ENCODE assay signal across 24 cellular contexts in genomic region chr5:5135957-5136676, GRCh38. TPM values are rescaled to one million over a fixed set of nuclear protein-coding genes. Genes with fewer than 3 reads are reported as not detected.
A peak's percentile ranks its signal among the peaks of the same experiment; 100 is the strongest.
DNase-seq lines count a peak whose midpoint lies in the region; ATAC-seq, FAIRE-seq and TF ChIP-seq lines count a peak whose summit lies in the region.
"Had no signal": no experiment of that assay in that cellular context is flagged by ENCODE, and none has a peak within 500 bp of the region (broad histone marks: within the 10 kb centered on the region; RNA-seq: fewer than 3 reads in every experiment).

No MANE protein-coding gene starts in this region.

- in situ Hi-C loops in GM12878 (cut with MboI) = no loop called here

- no peak overlapping the region for H3K9ac ChIP-seq in GM12878 (ENCODE audit: control insufficient read depth, insufficient read depth, low read length)
- H3K9ac ChIP-seq: neural progenitor cell had no signal

- H3K9me3 ChIP-seq in GM12878 (replicated peaks; ENCODE audit: control insufficient read depth, insufficient read depth, low read length) = no peaks in the 10 kb centered on the region; the same call in 2 of the 3 replicates
- no peaks in the 10 kb centered on the region for H3K9me3 ChIP-seq in right lobe of liver
- H3K9me3 ChIP-seq in thyroid gland = no peaks in the 10 kb centered on the region
- H3K9me3 ChIP-seq: left ventricle myocardium inferior, mucosa of descending colon, tibial artery had no signal

- 31% methylated on average over 8 of the region's 8 CpGs for WGBS in GM12878 (ENCODE audit: insufficient coverage, insufficient replicate concordance, low lambda C conversion rate, missing lambda C conversion rate)
- WGBS in right lobe of liver (ENCODE audit: insufficient coverage, low coverage, low lambda C conversion rate, missing lambda C conversion rate) = 38% methylated on average over 6 of the region's 8 CpGs
- 33 to 47% methylated on average over 8 of the region's 8 CpGs for WGBS in thyroid gland, 2 donors

- RAD21 ChIA-PET in GM12878 (lab: Charles Lee; ENCODE audit: unreplicated experiment) = no interaction called here

- SMC1A ChIA-PET in GM12878 (lab: Charles Lee; ENCODE audit: uncharacterized antibody, unreplicated experiment) = no interaction called here

- H3K4me3 ChIP-seq in GM12878 = no peak overlapping the region
- no peak overlapping the region for H3K4me3 ChIP-seq in right lobe of liver
- H3K4me3 ChIP-seq in thyroid gland (replicated peaks in 1 of 3) = no peak overlapping the region
- H3K4me3 ChIP-seq: gastroesophageal sphincter, left ventricle myocardium inferior, mucosa of descending colon, neural progenitor cell, smooth muscle cell, tibial artery had no signal

- intact Hi-C loops in GM12878 (cut with micrococcal nuclease; ENCODE audit: unreplicated experiment) (no loop called here), right lobe of liver (cut with DNase I) (loop anchor here in 1 of 2 donors (10.0 kb wide), 1 partner anchor 259 kb away; no protein-coding TSS in a partner anchor), thyroid gland (cut with DNase I) (no loop called here)

- no TSS peak for BruUV-seq in GM12878 (replicated peaks; lab: Mats Ljungman, UMichigan)

- no peak overlapping the region for H2AFZ ChIP-seq in GM12878 (ENCODE audit: control insufficient read depth, low read depth, low read length)
- H2AFZ ChIP-seq: neural progenitor cell had no signal

- no peak for TF ChIP-seq POLR2A in GM12878 (IDR thresholded peaks at IDR 0.05; ENCODE audit: low read depth, low read length)
- no peak for TF ChIP-seq POLR2A in right lobe of liver (IDR thresholded peaks at IDR 0.05)
- no peak for TF ChIP-seq POLR2A in thyroid gland (IDR thresholded peaks at IDR 0.05)

- TF ChIP-seq RAD21 in GM12878 (IDR thresholded peaks at IDR 0.05; ENCODE audit: insufficient read depth, low read depth, low read length) = no peak

- H3K27me3 ChIP-seq in GM12878 (replicated peaks in 1 of 2; ENCODE audit: control insufficient read depth in 2 of 2, insufficient read depth in 2 of 2, low read length in 1 of 2) = peaks cover 2 to 4% of the 10 kb centered on the region in 2 experiments; a peak in 2 of 4 replicates
- peaks cover 0 to 3% of the 10 kb centered on the region in 2 donors for H3K27me3 ChIP-seq in right lobe of liver
- H3K27me3 ChIP-seq in thyroid gland = peaks cover 6% of the 10 kb centered on the region

- H3K79me2 ChIP-seq in GM12878 (ENCODE audit: control insufficient read depth, insufficient read depth, low read length) = no peaks in the 10 kb centered on the region

- H3K4me2 ChIP-seq in GM12878 (ENCODE audit: control insufficient read depth, insufficient read depth) = no peak overlapping the region
- H3K4me2 ChIP-seq: neural progenitor cell, smooth muscle cell had no signal

- H4K20me1 ChIP-seq in GM12878 (ENCODE audit: control insufficient read depth, insufficient read depth) = no peaks in the 10 kb centered on the region

- H3K4me1 ChIP-seq in GM12878 (ENCODE audit: control insufficient read depth, insufficient read depth, low read length) = no peaks in the 10 kb centered on the region
- H3K4me1 ChIP-seq in right lobe of liver = peaks cover 0 to 30% (median 8%) of the 10 kb centered on the region in 4 donors
- H3K4me1 ChIP-seq in thyroid gland = peaks cover 7 to 16% of the 10 kb centered on the region in 2 donors

- ATAC-seq in GM12878 = no peak
- peak; percentile 89 to 96 (median 94) for ATAC-seq in right lobe of liver
- no peak for ATAC-seq in HG03439 (IDR thresholded peaks at IDR 0.05; ENCODE audit: unreplicated experiment)
- no peak for ATAC-seq in GM19395 (IDR thresholded peaks at IDR 0.05; ENCODE audit: unreplicated experiment)
- ATAC-seq: activated T-cell treated with anti-CD3 and anti-CD28 coated beads, Interleukin-2, amount 50 U/mL, for 4 hours; esophagus mucosa; gastroesophageal sphincter; mucosa of descending colon had no signal

- TF ChIP-seq CTCF in GM12878 (IDR thresholded peaks at IDR 0.05 in 2 of 3, conservative IDR thresholded peaks at IDR 0.05 in 1 of 3; ENCODE audit: control insufficient read depth in 2 of 3, extremely low read depth in 1 of 3, insufficient read depth in 1 of 3, low read depth in 3 of 3, low read length in 3 of 3) (no peak), right lobe of liver (IDR thresholded peaks at IDR 0.05) (no peak), thyroid gland (IDR thresholded peaks at IDR 0.05) (no peak)

- DNase-seq in EH (ENCODE audit: low read depth) (peak; percentile 12), HuH-7 (ENCODE audit: low spot score) (peak; percentile 26), GM12878 (ENCODE audit: low read depth, low spot score) (no peak), right lobe of liver (no peak), thyroid gland (no peak), SKM-1 treated with dmso at 0.1 percent for 144 hours (lab: John Stamatoyannopoulos, UW; ENCODE audit: unreplicated experiment) (no peak)
- DNase-seq: activated naive CD4-positive, alpha-beta T cell treated with anti-CD3 and anti-CD28 coated beads for 36 hours; activated T-cell treated with anti-CD3 and anti-CD28 coated beads, Interleukin-2, amount 50 U/mL, for 4 hours; amygdala; CD4-positive, alpha-beta T cell; HCEC 1CT; left ventricle myocardium inferior; mucosa of descending colon; NCI-H1694 treated with DMSO at 0.1 percent for 48 hours; stimulated activated CD4-positive, alpha-beta T cell treated with anti-CD3 and anti-CD28 coated beads, Interleukin-2, amount 100 ng/mL, for 48 hours; stimulated activated naive CD4-positive, alpha-beta T cell treated with Interleukin-2 at 50 U/mL for 16 hours; tibial artery had no signal

- no peak for FAIRE-seq in GM12878 (lab: Jason Lieb, UNC)

- no peaks in the 10 kb centered on the region for H3K36me3 ChIP-seq in GM12878 (ENCODE audit: control insufficient read depth in 2 of 2, insufficient read depth in 2 of 2, low read length in 1 of 2)
- no peaks in the 10 kb centered on the region for H3K36me3 ChIP-seq in right lobe of liver
- H3K36me3 ChIP-seq in thyroid gland = no peaks in the 10 kb centered on the region
- H3K36me3 ChIP-seq: gastroesophageal sphincter, left ventricle myocardium inferior, neural progenitor cell, tibial artery had no signal

- H3K27ac ChIP-seq in GM12878 (ENCODE audit: control insufficient read depth, insufficient read depth) (no peak overlapping the region), right lobe of liver (peak overlapping the region in 2 of 3 donors; percentile 28 to 37), thyroid gland (no peak overlapping the region)
- H3K27ac ChIP-seq: gastroesophageal sphincter, left ventricle myocardium inferior, neural progenitor cell, tibial artery had no signal

- TF ChIP-seq EP300 in GM12878 (IDR thresholded peaks at IDR 0.05; ENCODE audit: borderline replicate concordance in 1 of 2, control insufficient read depth in 1 of 2, low read depth in 2 of 2, low read length in 2 of 2) = no peak

- POLR2A ChIA-PET in GM12878 (lab: Charles Lee) = no interaction called here

- CTCF ChIA-PET in GM12878 (lab: Yijun Ruan, JAX) = interaction anchor here (1.0 kb wide), 1 partner anchor 285 kb away, joined by 3 read pairs; no protein-coding TSS in a partner anchor

TF ChIP-seq in GM12878, 131 proteins besides CTCF, POLR2A, EP300 and RAD21 (continues in another document):
- TF ChIP-seq CBX5 (IDR thresholded peaks at IDR 0.05; ENCODE audit: low read depth) (no peak), MEF2B (IDR thresholded peaks at IDR 0.05; ENCODE audit: partially characterized antibody, poor library complexity, severe bottlenecking) (no peak)

RNA-seq across cellular contexts. Expression of gene ADAMTS16, which starts 4.0 kb away (rescaled TPM):
- total RNA-seq in GM12878 (2013; cell fraction: nucleolus; rRNA removed) = not detected in 2 replicates
- not detected in 2 replicates for total RNA-seq in GM12878 (2014; rRNA removed)
- total RNA-seq in GM12878 (2014; rRNA removed; fragmentation: Illumina TruSeq; extraction: Trizol) = not detected in 2 replicates
- total RNA-seq in GM12878 (2021) = 0.08 TPM in 1 of 2 replicates, not detected in the other
- 0.24 TPM for polyA plus RNA-seq in GM12878 (2011; ENCODE audit: low read depth)
- not detected in 2 replicates for polyA plus RNA-seq in GM12878 (2011; rRNA removed)
- polyA plus RNA-seq in GM12878 (2011; cell fraction: cytosol; rRNA removed) = not detected in 2 replicates
- not detected in 2 replicates for polyA plus RNA-seq in GM12878 (2011; cell fraction: nucleus; rRNA removed)
- 0.19 and 0.42 TPM in 2 replicates for polyA plus RNA-seq in GM12878 (2012)
- not detected in 2 replicates for polyA plus RNA-seq in GM12878 (2014; fragmentation: Illumina TruSeq; extraction: Trizol)
- polyA plus RNA-seq in GM12878 (2014; fragmentation: Nextera tagmentation; extraction: Ambion mirVana) = not detected
- polyA plus RNA-seq in GM12878 (2014; rRNA removed) = 0.04 TPM in 1 of 2 replicates, not detected in the other
- not detected for polyA plus RNA-seq in GM12878 (2016; fragmentation: Nextera tagmentation; extraction: Ambion mirVana)
- polyA minus RNA-seq in GM12878 (2011; rRNA and poly(A)+ RNA removed) = not detected in 2 replicates
- not detected in 2 replicates for polyA minus RNA-seq in GM12878 (2011; cell fraction: cytosol; rRNA and poly(A)+ RNA removed)
- not detected in 2 replicates for polyA minus RNA-seq in GM12878 (2011; cell fraction: nucleus; rRNA and poly(A)+ RNA removed)
- not detected for total RNA-seq in right lobe of liver
- total RNA-seq in thyroid gland = 1 to 10 TPM in 1 of 4 donors, under 1 TPM in 3; 0.11 to 1.0 (median 0.16) TPM
- total RNA-seq: activated naive CD4-positive, alpha-beta T cell treated with anti-CD3 and anti-CD28 coated beads for 36 hours; CD4-positive, alpha-beta T cell; esophagus mucosa; left ventricle myocardium inferior; pulmonary artery endothelial cell had no signal

Comparison
In these comparisons a context has a peak if more than half of its experiments do, and no peak if none do; other contexts are left out.
1. DNase-seq: peak in EH (single experiment) and HuH-7 (single experiment); none in GM12878 (single experiment), right lobe of liver (0 of 3), thyroid gland (0 of 2) and SKM-1 treated with dmso at 0.1 percent for 144 hours (single experiment).
2. ATAC-seq: peak in right lobe of liver (4 of 4); none in GM12878 (single experiment), HG03439 (single experiment) and GM19395 (single experiment).
3. H3K27ac ChIP-seq: peak in right lobe of liver (2 of 3); none in GM12878 (single experiment) and thyroid gland (0 of 3).